ENCODE assay signal across 23 cellular contexts in the genomic region with DNA sequence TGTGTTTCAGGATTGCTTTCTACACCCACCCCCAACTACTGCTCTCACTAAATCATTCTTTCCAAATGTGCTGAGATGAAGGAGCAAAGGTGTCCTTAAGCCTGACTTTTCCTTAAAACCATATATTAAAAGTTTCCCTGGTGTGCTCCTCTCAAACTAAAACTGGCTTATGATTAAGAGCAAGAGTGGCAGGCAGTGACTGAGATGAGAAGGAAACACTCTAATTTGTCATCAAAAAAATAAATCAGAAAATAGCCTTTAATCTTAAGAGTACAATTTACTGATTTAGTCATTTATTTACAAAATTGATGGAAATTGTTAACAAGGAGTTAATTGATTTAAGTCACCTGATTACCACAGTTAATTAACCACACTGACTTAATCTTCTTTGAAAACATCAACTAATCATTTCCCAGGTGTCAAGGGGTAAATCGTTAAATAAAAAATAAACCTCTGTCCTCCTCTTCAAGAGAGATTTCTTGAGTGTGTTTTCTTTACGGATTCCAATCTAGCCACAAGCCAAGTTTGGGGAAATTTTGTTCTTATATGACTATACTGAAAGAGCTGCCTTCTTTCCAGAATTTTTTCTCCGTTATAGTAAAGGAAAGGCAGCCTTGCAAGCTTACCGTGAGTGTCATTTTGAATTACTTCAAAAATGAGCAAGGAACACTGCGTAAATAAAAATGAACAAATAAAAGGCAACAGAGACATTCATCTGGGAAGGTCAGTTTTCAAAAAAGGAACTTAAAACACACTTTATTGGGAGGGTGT. TPM values are rescaled to one million over a fixed set of nuclear protein-coding genes. Genes with fewer than 3 reads are reported as not detected.
"Had no signal": no experiment of that assay in that cellular context is flagged by ENCODE, and none has a peak within 500 bp of the region (broad histone marks: within the 10 kb centered on the region; RNA-seq: fewer than 3 reads in every experiment).

No MANE protein-coding gene starts in this region.

- DNase-seq: activated B cell treated with CpG ODN at 0.5 μM for 24 hours; activated CD4-positive, alpha-beta T cell treated with anti-CD3 and anti-CD28 coated beads for 4 hours; activated CD8-positive, alpha-beta T cell treated with anti-CD3 and anti-CD28 coated beads for 36 hours; activated effector memory CD4-positive, alpha-beta T cell treated with anti-CD3 and anti-CD28 coated beads, Interleukin-2, amount 50 U/mL, for 16 hours; activated naive CD4-positive, alpha-beta T cell treated with anti-CD3 and anti-CD28 coated beads, Interleukin-2, amount 50 U/mL, for 16 hours; activated T-cell treated with anti-CD3 and anti-CD28 coated beads, Interleukin-2, amount 50 U/mL, for 4 hours; cerebellar nuclear complex; effector CD8-positive, alpha-beta T cell; left cardiac atrium; pancreas; stimulated activated CD4-positive, alpha-beta T cell treated with anti-CD3 and anti-CD28 coated beads, Interleukin-4, amount 100 ng/mL, for 1 hour; uterus had no signal

- H3K4me3 ChIP-seq: ascending aorta, breast epithelium, esophagus muscularis mucosa, pancreas, SK-N-MC, smooth muscle cell, tibial nerve, uterus had no signal

- H3K27ac ChIP-seq: ascending aorta, esophagus muscularis mucosa, neutrophil, pancreas, SK-N-MC, tibial nerve, uterus had no signal

- H3K27ac Mint-ChIP-seq: activated B cell treated with CpG ODN at 0.5 μM for 24 hours; activated CD8-positive, alpha-beta T cell treated with anti-CD3 and anti-CD28 coated beads for 36 hours; stimulated activated effector memory CD8-positive, alpha-beta T cell treated with anti-CD3 and anti-CD28 coated beads, Interleukin-12 subunit alpha, Interleukin-12 subunit beta, amount 100 ng/mL, for 72 hours had no signal

- H3K27me3 Mint-ChIP-seq: activated B cell treated with CpG ODN at 0.5 μM for 24 hours had no signal

- ATAC-seq: activated CD8-positive, alpha-beta T cell treated with anti-CD3 and anti-CD28 coated beads for 36 hours; activated T-cell treated with anti-CD3 and anti-CD28 coated beads, Interleukin-2, amount 50 U/mL, for 4 hours; left cardiac atrium; pancreas; sciatic nerve; stimulated activated effector memory CD8-positive, alpha-beta T cell treated with anti-CD3 and anti-CD28 coated beads, Interleukin-12 subunit alpha, Interleukin-12 subunit beta, amount 100 ng/mL, for 72 hours had no signal

- H3K36me3 ChIP-seq: ascending aorta, breast epithelium, esophagus muscularis mucosa, neutrophil, pancreas, tibial nerve, uterus had no signal

- H3K4me3 Mint-ChIP-seq: activated B cell treated with CpG ODN at 0.5 μM for 24 hours; activated CD8-positive, alpha-beta T cell treated with anti-CD3 and anti-CD28 coated beads for 36 hours; activated T-cell treated with anti-CD3 and anti-CD28 coated beads, Interleukin-2, amount 50 U/mL, for 4 hours; stimulated activated effector memory CD8-positive, alpha-beta T cell treated with anti-CD3 and anti-CD28 coated beads, Interleukin-12 subunit alpha, Interleukin-12 subunit beta, amount 100 ng/mL, for 72 hours had no signal

- H3K4me1 Mint-ChIP-seq: activated B cell treated with CpG ODN at 0.5 μM for 24 hours; stimulated activated effector memory CD8-positive, alpha-beta T cell treated with anti-CD3 and anti-CD28 coated beads, Interleukin-12 subunit alpha, Interleukin-12 subunit beta, amount 100 ng/mL, for 72 hours had no signal

- H3K27me3 ChIP-seq: ascending aorta, breast epithelium, esophagus muscularis mucosa, pancreas, tibial nerve, uterus had no signal

- H3K4me1 ChIP-seq: ascending aorta, breast epithelium, esophagus muscularis mucosa, pancreas, uterus had no signal

- H3K36me3 Mint-ChIP-seq: stimulated activated effector memory CD8-positive, alpha-beta T cell treated with anti-CD3 and anti-CD28 coated beads, Interleukin-12 subunit alpha, Interleukin-12 subunit beta, amount 100 ng/mL, for 72 hours had no signal

- H3K9me3 Mint-ChIP-seq: activated B cell treated with CpG ODN at 0.5 μM for 24 hours; activated CD8-positive, alpha-beta T cell treated with anti-CD3 and anti-CD28 coated beads for 36 hours; activated T-cell treated with anti-CD3 and anti-CD28 coated beads, Interleukin-2, amount 50 U/mL, for 4 hours; stimulated activated effector memory CD8-positive, alpha-beta T cell treated with anti-CD3 and anti-CD28 coated beads, Interleukin-12 subunit alpha, Interleukin-12 subunit beta, amount 100 ng/mL, for 72 hours had no signal

- H3K9me3 ChIP-seq: ascending aorta, breast epithelium, esophagus muscularis mucosa, neutrophil, pancreas, tibial nerve, uterus had no signal

RNA-seq across cellular contexts. Expression of gene LRP2, which starts 17.4 kb away (rescaled TPM):
- total RNA-seq: activated B cell treated with CpG ODN at 0.5 μM for 24 hours, ascending aorta, endothelial cell of umbilical vein, esophagus muscularis mucosa, lung microvascular endothelial cell, tibial nerve had no signal
